Comparison of ENCODE assay signal across 1 cellular context in genomic region chr11:7436146-7436545, GRCh38.
TF ChIP-seq lines count a peak whose summit lies in the region.

No MANE protein-coding gene starts in this region.

TF ChIP-seq in WTC11, 78 proteins besides CTCF, POLR2A, EP300 and RAD21 (continued from another document):
- no peak for TF ChIP-seq AR (CRISPR knock-in tag; IDR thresholded peaks at IDR 0.05)
